21 cellular contexts compared by ENCODE assay signal in genomic region chr6:90446164-90446563, GRCh38.
A peak's percentile ranks its signal among the peaks of the same experiment; 100 is the strongest.
DNase-seq lines count a peak whose midpoint lies in the region; ATAC-seq and TF ChIP-seq lines count a peak whose summit lies in the region.
"Had no signal": no experiment of that assay in that cellular context is flagged by ENCODE, and none has a peak within 500 bp of the region (broad histone marks: within the 10 kb centered on the region; RNA-seq: fewer than 3 reads in every experiment).

No MANE protein-coding gene starts in this region.

- H3K4me3 ChIP-seq in suprapubic skin, result no peak overlapping the region
- H3K4me3 ChIP-seq: gastroesophageal sphincter, PC-9, spleen, upper lobe of right lung had no signal

- H3K36me3 Mint-ChIP-seq in stimulated activated naive CD8-positive, alpha-beta T cell treated with anti-CD3 and anti-CD28 coated beads, Interleukin-15, Interleukin-2, amounts not matched to agents 100 ng/mL and 50 ng/mL, for 24 hours (ENCODE audit: low read depth), result no peaks in the 10 kb centered on the region

- no peak for TF ChIP-seq EP300 in suprapubic skin (IDR thresholded peaks at IDR 0.05)

- H3K4me1 Mint-ChIP-seq in stimulated activated naive CD8-positive, alpha-beta T cell treated with anti-CD3 and anti-CD28 coated beads, Interleukin-15, Interleukin-2, amounts not matched to agents 100 ng/mL and 50 ng/mL, for 24 hours (ENCODE audit: low read depth), result peaks cover 45% of the 10 kb centered on the region
- H3K4me1 Mint-ChIP-seq in stimulated activated naive CD8-positive, alpha-beta T cell treated with anti-CD3 and anti-CD28 coated beads, Interleukin-15, amount 100 ng/mL, for 72 hours, result peaks cover 51% of the 10 kb centered on the region

- no peak overlapping the region for H3K4me3 Mint-ChIP-seq in stimulated activated naive CD8-positive, alpha-beta T cell treated with anti-CD3 and anti-CD28 coated beads, Interleukin-15, Interleukin-2, amounts not matched to agents 100 ng/mL and 50 ng/mL, for 24 hours
- no peak overlapping the region for H3K4me3 Mint-ChIP-seq in stimulated activated naive CD8-positive, alpha-beta T cell treated with anti-CD3 and anti-CD28 coated beads, Interleukin-15, amount 100 ng/mL, for 72 hours
- H3K4me3 Mint-ChIP-seq: H9 had no signal

- WGBS in suprapubic skin, result 64% methylated on average over 2 of the region's 2 CpGs

- DNase-seq in NCI-H1092 treated with DMSO at 0.1 percent for 48 hours (lab: John Stamatoyannopoulos, UW) (peak; percentile 4), NCI-H1092 (lab: John Stamatoyannopoulos, UW) (no peak), dermis blood vessel endothelial cell (peak; percentile 28), NCI-H1930 (lab: John Stamatoyannopoulos, UW) (no peak), suprapubic skin (ENCODE audit: low spot score in 2 of 2) (no peak), SIG-M5 treated with dmso at 0.1 percent for 504 hours (lab: John Stamatoyannopoulos, UW; ENCODE audit: unreplicated experiment) (no peak)
- DNase-seq in stimulated activated naive CD8-positive, alpha-beta T cell treated with anti-CD3 and anti-CD28 coated beads, Interleukin-15, amount 100 ng/mL, for 72 hours, result no peak
- DNase-seq: amniotic stem cell; caudate nucleus; H9; NCI-H1417; NCI-H774; occipital lobe; PC-9; spleen; stimulated activated CD4-positive, alpha-beta T cell treated with anti-CD3 and anti-CD28 coated beads, Interleukin-4, amount 100 ng/mL, for 4 hours; T-helper 2 cell; upper lobe of right lung had no signal

- no peak for ATAC-seq in stimulated activated naive CD8-positive, alpha-beta T cell treated with anti-CD3 and anti-CD28 coated beads, Interleukin-15, amount 100 ng/mL, for 72 hours
- ATAC-seq: gastroesophageal sphincter, upper lobe of right lung had no signal

- H3K9me3 ChIP-seq in suprapubic skin, result no peaks in the 10 kb centered on the region
- H3K9me3 ChIP-seq: gastroesophageal sphincter, spleen, upper lobe of right lung had no signal

- no peaks in the 10 kb centered on the region for H3K27me3 Mint-ChIP-seq in stimulated activated naive CD8-positive, alpha-beta T cell treated with anti-CD3 and anti-CD28 coated beads, Interleukin-15, Interleukin-2, amounts not matched to agents 100 ng/mL and 50 ng/mL, for 24 hours
- no peaks in the 10 kb centered on the region for H3K27me3 Mint-ChIP-seq in stimulated activated naive CD8-positive, alpha-beta T cell treated with anti-CD3 and anti-CD28 coated beads, Interleukin-15, amount 100 ng/mL, for 72 hours

- H3K27ac ChIP-seq in suprapubic skin, result no peak overlapping the region
- H3K27ac ChIP-seq: gastroesophageal sphincter, PC-9, spleen, upper lobe of right lung, VCaP had no signal

- peak overlapping the region; percentile 98 for H3K27ac Mint-ChIP-seq in stimulated activated naive CD8-positive, alpha-beta T cell treated with anti-CD3 and anti-CD28 coated beads, Interleukin-15, Interleukin-2, amounts not matched to agents 100 ng/mL and 50 ng/mL, for 24 hours
- H3K27ac Mint-ChIP-seq in stimulated activated naive CD8-positive, alpha-beta T cell treated with anti-CD3 and anti-CD28 coated beads, Interleukin-15, amount 100 ng/mL, for 72 hours, result peak overlapping the region in 1 of 2 donors; percentile 72
- H3K27ac Mint-ChIP-seq: H9 had no signal

- no peaks in the 10 kb centered on the region for H3K27me3 ChIP-seq in suprapubic skin
- H3K27me3 ChIP-seq: spleen, upper lobe of right lung had no signal

- no peak for TF ChIP-seq CTCF in suprapubic skin (IDR thresholded peaks at IDR 0.05)

- no peaks in the 10 kb centered on the region for H3K9me3 Mint-ChIP-seq in stimulated activated naive CD8-positive, alpha-beta T cell treated with anti-CD3 and anti-CD28 coated beads, Interleukin-15, Interleukin-2, amounts not matched to agents 100 ng/mL and 50 ng/mL, for 24 hours
- peaks cover 0 to 18% of the 10 kb centered on the region in 2 donors for H3K9me3 Mint-ChIP-seq in stimulated activated naive CD8-positive, alpha-beta T cell treated with anti-CD3 and anti-CD28 coated beads, Interleukin-15, amount 100 ng/mL, for 72 hours
- H3K9me3 Mint-ChIP-seq: H9 had no signal

- TF ChIP-seq POLR2A in suprapubic skin (IDR thresholded peaks at IDR 0.05), result no peak

- H3K36me3 ChIP-seq in suprapubic skin, result no peaks in the 10 kb centered on the region
- H3K36me3 ChIP-seq: gastroesophageal sphincter, spleen, upper lobe of right lung had no signal

- H3K4me1 ChIP-seq in suprapubic skin, result no peaks in the 10 kb centered on the region
- H3K4me1 ChIP-seq: gastroesophageal sphincter, spleen, upper lobe of right lung had no signal

Comparison
In these comparisons a context has a peak if more than half of its experiments do, and no peak if none do; other contexts are left out.
1. DNase-seq: peak in NCI-H1092 treated with DMSO at 0.1 percent for 48 hours (single experiment) and dermis blood vessel endothelial cell (single experiment); none in NCI-H1092 (single experiment), stimulated activated naive CD8-positive, alpha-beta T cell treated with anti-CD3 and anti-CD28 coated beads, Interleukin-15, amount 100 ng/mL, for 72 hours (0 of 2), NCI-H1930 (0 of 2), suprapubic skin (0 of 2) and SIG-M5 treated with dmso at 0.1 percent for 504 hours (single experiment).